In the genomic region with DNA sequence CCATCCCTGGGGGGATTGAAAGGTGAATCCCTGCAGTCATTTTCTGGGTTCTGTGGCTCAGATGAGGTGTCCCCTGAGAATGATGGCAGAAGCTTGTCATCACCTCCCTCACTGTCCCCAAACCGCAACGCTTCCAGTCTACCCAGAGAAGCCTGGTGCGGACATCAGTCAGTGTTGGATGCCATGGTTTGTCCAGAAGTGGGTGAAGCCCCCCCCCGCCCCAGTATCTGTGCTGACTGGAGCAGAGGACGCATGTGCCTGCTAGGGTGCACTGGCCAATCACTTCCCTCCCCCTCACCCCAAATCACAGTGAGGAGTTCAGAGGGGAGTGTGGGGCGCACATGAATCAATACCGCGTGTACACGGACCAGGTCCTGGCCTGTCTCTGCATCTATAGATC, we compare ENCODE assay signal across 26 cellular contexts.
"Had no signal": no experiment of that assay in that cellular context is flagged by ENCODE, and none has a peak within 500 bp of the region (broad histone marks: within the 10 kb centered on the region; RNA-seq: fewer than 3 reads in every experiment).

No MANE protein-coding gene starts in this region.

- H3K4me3 ChIP-seq: PC-9 had no signal

- DNase-seq: activated CD4-positive, alpha-beta T cell treated with anti-CD3 and anti-CD28 coated beads for 36 hours; activated CD4-positive, alpha-beta T cell treated with anti-CD3 and anti-CD28 coated beads, Interleukin-2, amount 10 ng/mL, durations not matched to agents 7 days and 5 days; activated CD4-positive, alpha-beta T cell treated with anti-CD3 and anti-CD28 coated beads, Interleukin-2, amount 50 U/mL, for 48 hours; activated CD8-positive, alpha-beta memory T cell treated with anti-CD3 and anti-CD28 coated beads, Interleukin-2, amount 50 U/mL, for 48 hours; activated CD8-positive, alpha-beta T cell treated with anti-CD3 and anti-CD28 coated beads, Interleukin-2, amount 10 ng/mL, durations not matched to agents 7 days and 5 days; activated effector memory CD4-positive, alpha-beta T cell treated with Interleukin-2 at 50 U/mL for 16 hours; activated naive CD4-positive, alpha-beta T cell treated with anti-CD3 and anti-CD28 coated beads, Interleukin-2, amount 10 ng/mL, durations not matched to agents 7 days and 5 days; activated naive CD8-positive, alpha-beta T cell treated with anti-CD3 and anti-CD28 coated beads, Interleukin-2, amount 50 U/mL, for 24 hours; activated T-cell treated with anti-CD3 and anti-CD28 coated beads, Interleukin-2, amount 50 U/mL, for 48 hours; anterior cingulate cortex; central memory CD4-positive, alpha-beta T cell; Kasumi-1; KBM-7; MM.1S; MV-4-11; NCI-H1092; NCI-H1694 treated with DMSO at 0.1 percent for 48 hours; NCI-H2029; NCI-H345; NCI-H524 treated with DMSO at 0.1 percent for 48 hours; NK-92 treated with Interleukin-12 subunit alpha and Interleukin-12 subunit beta, amount 100 ng/mL, for 24 hours; PC-9; Right ventricle myocardium superior; SW 1271; T1000 had no signal

- ATAC-seq: activated CD4-positive, alpha-beta T cell treated with anti-CD3 and anti-CD28 coated beads for 36 hours; activated CD8-positive, alpha-beta T cell treated with anti-CD3 and anti-CD28 coated beads, Interleukin-2, amount 10 ng/mL, durations not matched to agents 7 days and 5 days; activated naive CD8-positive, alpha-beta T cell treated with anti-CD3 and anti-CD28 coated beads, Interleukin-2, amount 50 U/mL, for 24 hours had no signal

- H3K27ac ChIP-seq: PC-9, RWPE1 had no signal

- H3K4me2 ChIP-seq: PC-9 had no signal
